In genomic region chr15:60800729-60801072, GRCh38 we compare ENCODE assay signal across 20 cellular contexts.
DNase-seq lines count a peak whose midpoint lies in the region; ATAC-seq, FAIRE-seq and TF ChIP-seq lines count a peak whose summit lies in the region.
"Had no signal": no experiment of that assay in that cellular context is flagged by ENCODE, and none has a peak within 500 bp of the region (broad histone marks: within the 10 kb centered on the region; RNA-seq: fewer than 3 reads in every experiment).

No MANE protein-coding gene starts in this region.

- H3K27ac ChIP-seq in gastroesophageal sphincter (peak overlapping the region in 3 of 4 donors; percentile 49 to 58 (median 54)), rectal smooth muscle tissue (ENCODE audit: low read depth, low read length) (peak overlapping the region; percentile 21), aorta (ENCODE audit: low read depth in 1 of 2, low read length in 2 of 2) (no peak overlapping the region)
- H3K27ac ChIP-seq: left ventricle myocardium inferior, VCaP had no signal

- H3K9me3 ChIP-seq in gastroesophageal sphincter (no peaks in the 10 kb centered on the region), aorta (ENCODE audit: control insufficient read depth, low read length) (no peaks in the 10 kb centered on the region)
- H3K9me3 ChIP-seq: left ventricle myocardium inferior, thoracic aorta had no signal

- H3K27me3 ChIP-seq in gastroesophageal sphincter = no peaks in the 10 kb centered on the region
- no peaks in the 10 kb centered on the region for H3K27me3 ChIP-seq in rectal smooth muscle tissue (ENCODE audit: control insufficient read depth, insufficient read depth, low read length)
- H3K27me3 ChIP-seq in aorta (ENCODE audit: control insufficient read depth in 1 of 2, insufficient read depth in 2 of 2, low read length in 1 of 2) = no peaks in the 10 kb centered on the region

- no peak for TF ChIP-seq POLR2A in gastroesophageal sphincter (IDR thresholded peaks at IDR 0.05)

- ATAC-seq in activated CD8-positive, alpha-beta T cell treated with anti-CD3 and anti-CD28 coated beads, Interleukin-2, amount 10 ng/mL, durations not matched to agents 7 days and 5 days = no peak
- no peak for ATAC-seq in gastroesophageal sphincter
- ATAC-seq in aorta (ENCODE audit: low FRiP score) = no peak
- ATAC-seq: Right ventricle myocardium inferior had no signal

- peak overlapping the region; percentile 97 for H3K27ac Mint-ChIP-seq in activated CD4-positive, alpha-beta T cell treated with anti-CD3 and anti-CD28 coated beads, Interleukin-2, amount 10 ng/mL, durations not matched to agents 24 days and 14 days
- H3K27ac Mint-ChIP-seq in activated CD8-positive, alpha-beta T cell treated with anti-CD3 and anti-CD28 coated beads, Interleukin-2, amount 10 ng/mL, durations not matched to agents 7 days and 5 days = peak overlapping the region; percentile 62

- no peak for TF ChIP-seq CTCF in gastroesophageal sphincter (IDR thresholded peaks at IDR 0.05)
- no peak for TF ChIP-seq CTCF in D721Med (IDR thresholded peaks at IDR 0.05; ENCODE audit: insufficient read depth, missing control alignments)

- H3K9me3 Mint-ChIP-seq in activated CD4-positive, alpha-beta T cell treated with anti-CD3 and anti-CD28 coated beads, Interleukin-2, amount 10 ng/mL, durations not matched to agents 24 days and 14 days = peaks cover 5% of the 10 kb centered on the region
- H3K9me3 Mint-ChIP-seq in activated CD8-positive, alpha-beta T cell treated with anti-CD3 and anti-CD28 coated beads, Interleukin-2, amount 10 ng/mL, durations not matched to agents 7 days and 5 days (ENCODE audit: insufficient read depth) = no peaks in the 10 kb centered on the region

- H3K4me1 Mint-ChIP-seq in activated CD4-positive, alpha-beta T cell treated with anti-CD3 and anti-CD28 coated beads, Interleukin-2, amount 10 ng/mL, durations not matched to agents 24 days and 14 days = peaks cover 41% of the 10 kb centered on the region
- peaks cover 33% of the 10 kb centered on the region for H3K4me1 Mint-ChIP-seq in activated CD8-positive, alpha-beta T cell treated with anti-CD3 and anti-CD28 coated beads, Interleukin-2, amount 10 ng/mL, durations not matched to agents 7 days and 5 days (ENCODE audit: low read depth)

- DNase-seq in activated CD4-positive, alpha-beta T cell treated with anti-CD3 and anti-CD28 coated beads, Interleukin-2, amount 10 ng/mL, durations not matched to agents 24 days and 14 days = no peak
- DNase-seq in activated CD4-positive, alpha-beta T cell treated with anti-CD3 and anti-CD28 coated beads for 48 hours = no peak
- no peak for DNase-seq in activated CD8-positive, alpha-beta T cell treated with anti-CD3 and anti-CD28 coated beads, Interleukin-2, amount 10 ng/mL, durations not matched to agents 7 days and 5 days
- DNase-seq in aorta = no peak
- DNase-seq in dermis blood vessel endothelial cell = no peak
- DNase-seq in D721Med (ENCODE audit: insufficient read length, low spot score) = no peak
- DNase-seq: DMS 273 treated with DMSO at 0.1 percent for 48 hours, erythroblast, GF-D8, Kasumi-1, left ventricle myocardium inferior, NCI-H1105 treated with DMSO at 0.1 percent for 48 hours, NCI-H526 treated with DMSO at 0.1 percent for 48 hours had no signal

- TF ChIP-seq EP300 in gastroesophageal sphincter (IDR thresholded peaks at IDR 0.05) = no peak

- H3K36me3 Mint-ChIP-seq in activated CD4-positive, alpha-beta T cell treated with anti-CD3 and anti-CD28 coated beads, Interleukin-2, amount 10 ng/mL, durations not matched to agents 24 days and 14 days (ENCODE audit: low read depth) = peaks cover 1% of the 10 kb centered on the region
- peaks cover 1% of the 10 kb centered on the region for H3K36me3 Mint-ChIP-seq in activated CD8-positive, alpha-beta T cell treated with anti-CD3 and anti-CD28 coated beads, Interleukin-2, amount 10 ng/mL, durations not matched to agents 7 days and 5 days (ENCODE audit: low read depth)

- FAIRE-seq in D721Med (lab: Jason Lieb, UNC) = no peak
- FAIRE-seq: A204.1, GM12891 had no signal

- H3K4me3 Mint-ChIP-seq in activated CD4-positive, alpha-beta T cell treated with anti-CD3 and anti-CD28 coated beads, Interleukin-2, amount 10 ng/mL, durations not matched to agents 24 days and 14 days = peak overlapping the region; percentile 72
- H3K4me3 Mint-ChIP-seq in activated CD8-positive, alpha-beta T cell treated with anti-CD3 and anti-CD28 coated beads, Interleukin-2, amount 10 ng/mL, durations not matched to agents 7 days and 5 days = no peak overlapping the region

- H3K27me3 Mint-ChIP-seq in activated CD4-positive, alpha-beta T cell treated with anti-CD3 and anti-CD28 coated beads, Interleukin-2, amount 10 ng/mL, durations not matched to agents 24 days and 14 days = no peaks in the 10 kb centered on the region
- peaks cover 2% of the 10 kb centered on the region for H3K27me3 Mint-ChIP-seq in activated CD8-positive, alpha-beta T cell treated with anti-CD3 and anti-CD28 coated beads, Interleukin-2, amount 10 ng/mL, durations not matched to agents 7 days and 5 days (ENCODE audit: low read depth)

- H3K4me1 ChIP-seq in gastroesophageal sphincter (peaks cover 0 to 56% (median 7%) of the 10 kb centered on the region in 3 donors), rectal smooth muscle tissue (ENCODE audit: control insufficient read depth, insufficient read depth, low read length) (peaks cover 10% of the 10 kb centered on the region), aorta (ENCODE audit: control insufficient read depth in 1 of 2, insufficient read depth in 2 of 2, low read length in 2 of 2) (peaks cover 5 to 8% of the 10 kb centered on the region in 2 donors)
- H3K4me1 ChIP-seq: left ventricle myocardium inferior had no signal

- CTCF ChIA-PET in activated CD8-positive, alpha-beta T cell treated with anti-CD3 and anti-CD28 coated beads, Interleukin-2, amount 10 ng/mL, durations not matched to agents 7 days and 5 days (lab: Charles Lee) = interaction anchor here (1.4 to 4.1 kb wide), 2 partner anchors 13 to 116 kb away, joined by 3 to 31 read pairs; no protein-coding TSS in a partner anchor

- intact Hi-C loops in activated CD4-positive, alpha-beta T cell treated with anti-CD3 and anti-CD28 coated beads, Interleukin-2, amount 10 ng/mL, durations not matched to agents 24 days and 14 days (cut with micrococcal nuclease) = loop anchor here (1.0 to 2.0 kb wide), 7 partner anchors 39 to 218 kb away; no protein-coding TSS in a partner anchor
- intact Hi-C loops in aorta (cut with DNase I) = loop anchor here in 1 of 2 donors (5.0 to 10.0 kb wide), 2 partner anchors 193 to 234 kb away; no protein-coding TSS in a partner anchor

- H3K4me3 ChIP-seq in gastroesophageal sphincter (no peak overlapping the region), rectal smooth muscle tissue (ENCODE audit: low read length) (no peak overlapping the region), aorta (ENCODE audit: low read length in 2 of 2) (no peak overlapping the region)
- H3K4me3 ChIP-seq: left ventricle myocardium inferior, thoracic aorta had no signal

- POLR2A ChIA-PET in activated CD8-positive, alpha-beta T cell treated with anti-CD3 and anti-CD28 coated beads, Interleukin-2, amount 10 ng/mL, durations not matched to agents 7 days and 5 days (lab: Charles Lee) = no interaction called here

- no peaks in the 10 kb centered on the region for H3K36me3 ChIP-seq in gastroesophageal sphincter
- H3K36me3 ChIP-seq in rectal smooth muscle tissue (ENCODE audit: control insufficient read depth, insufficient read depth, low read length) = no peaks in the 10 kb centered on the region
- no peaks in the 10 kb centered on the region for H3K36me3 ChIP-seq in aorta (ENCODE audit: control insufficient read depth in 1 of 2, insufficient read depth in 2 of 2, low read length in 1 of 2)
- H3K36me3 ChIP-seq: left ventricle myocardium inferior, thoracic aorta had no signal

- H3K9ac ChIP-seq in rectal smooth muscle tissue (ENCODE audit: low read length) = no peak overlapping the region

- WGBS in gastroesophageal sphincter (ENCODE audit: low coverage in 1 of 2), 2 donors = 69 to 80% methylated on average over 2 to 4 of the region's 5 CpGs
- 78 to 87% methylated on average over 5 of the region's 5 CpGs for WGBS in aorta, 2 donors

Comparison
In these comparisons a context has a peak if more than half of its experiments do, and no peak if none do; other contexts are left out.
1. H3K27ac ChIP-seq: peak in gastroesophageal sphincter (3 of 4) and rectal smooth muscle tissue (single experiment); none in aorta (0 of 2).